In genomic region chr5:42583322-42583721, GRCh38 we compare ENCODE assay signal across 8 cellular contexts.
A peak's percentile ranks its signal among the peaks of the same experiment; 100 is the strongest.
DNase-seq lines count a peak whose midpoint lies in the region; ATAC-seq and TF ChIP-seq lines count a peak whose summit lies in the region.

No MANE protein-coding gene starts in this region.

- H3K9ac ChIP-seq in endodermal cell (ENCODE audit: extremely low read depth, low read length, poor library complexity, severe bottlenecking), result no peak overlapping the region

- no peak overlapping the region for H3K4me3 Mint-ChIP-seq in endodermal cell
- H3K4me3 Mint-ChIP-seq in memory B cell, result no peak overlapping the region

- peaks cover 13% of the 10 kb centered on the region for H3K27me3 ChIP-seq in endodermal cell (ENCODE audit: control insufficient read depth, insufficient read depth, low read length, poor library complexity, severe bottlenecking)

- peaks cover 4% of the 10 kb centered on the region for H3K9me3 Mint-ChIP-seq in endodermal cell
- H3K9me3 Mint-ChIP-seq in memory B cell, result no peaks in the 10 kb centered on the region

- H3K36me3 ChIP-seq in endodermal cell (ENCODE audit: control insufficient read depth, insufficient read depth, low read length), result no peaks in the 10 kb centered on the region

- no peak overlapping the region for H3K27ac Mint-ChIP-seq in endodermal cell
- no peak overlapping the region for H3K27ac Mint-ChIP-seq in memory B cell

- no peak overlapping the region for H3K27ac ChIP-seq in endodermal cell (ENCODE audit: low read depth, low read length)

- H3K27me3 Mint-ChIP-seq in endodermal cell (ENCODE audit: insufficient read depth), result peaks cover 16% of the 10 kb centered on the region
- H3K27me3 Mint-ChIP-seq in memory B cell, result peaks cover 4% of the 10 kb centered on the region

- ATAC-seq in GM19463 (IDR thresholded peaks at IDR 0.05; ENCODE audit: unreplicated experiment), result peak; percentile 58
- peak; percentile 43 for ATAC-seq in memory B cell (ENCODE audit: low read depth)

- peaks cover 20% of the 10 kb centered on the region for H3K4me1 Mint-ChIP-seq in endodermal cell
- peaks cover 3% of the 10 kb centered on the region for H3K4me1 Mint-ChIP-seq in memory B cell

- peaks cover 2% of the 10 kb centered on the region for H3K36me3 Mint-ChIP-seq in endodermal cell (ENCODE audit: low read depth)
- no peaks in the 10 kb centered on the region for H3K36me3 Mint-ChIP-seq in memory B cell

- H3K9me3 ChIP-seq in endodermal cell (ENCODE audit: control insufficient read depth, low read length), result peaks cover 11% of the 10 kb centered on the region

- 27 to 45% methylated on average over 4 of the region's 4 CpGs for WGBS in endodermal cell (ENCODE audit: insufficient coverage in 1 of 2, insufficient read length in 1 of 2), 2 experiments

- H3K4me1 ChIP-seq in endodermal cell (ENCODE audit: control insufficient read depth, insufficient read depth, low read length), result no peaks in the 10 kb centered on the region

- DNase-seq in DMS 273 (lab: John Stamatoyannopoulos, UW; ENCODE audit: unreplicated experiment) (peak; percentile 64), DMS 273 treated with DMSO at 0.1 percent for 48 hours (lab: John Stamatoyannopoulos, UW) (no peak), LNCaP clone FGC (ENCODE audit: low read depth) (peak; percentile 72), SKM-1 (lab: John Stamatoyannopoulos, UW; ENCODE audit: unreplicated experiment) (peak; percentile 34), endodermal cell (peak; percentile 85), memory B cell (ENCODE audit: low spot score in 2 of 2) (peak; percentile 28), ureter (ENCODE audit: low spot score) (peak; percentile 66)

- TF ChIP-seq CTCF in LNCaP clone FGC (IDR thresholded peaks at IDR 0.05; ENCODE audit: control insufficient read depth, extremely low read depth, insufficient read depth) (peak; percentile 92), endodermal cell (conservative IDR thresholded peaks at IDR 0.05) (peak; percentile 89)

- no peak overlapping the region for H3K4me3 ChIP-seq in LNCaP clone FGC (ENCODE audit: low read depth, low read length)
- no peak overlapping the region for H3K4me3 ChIP-seq in endodermal cell (ENCODE audit: low read length)
